10 cellular contexts compared by ENCODE assay signal in the genomic region with DNA sequence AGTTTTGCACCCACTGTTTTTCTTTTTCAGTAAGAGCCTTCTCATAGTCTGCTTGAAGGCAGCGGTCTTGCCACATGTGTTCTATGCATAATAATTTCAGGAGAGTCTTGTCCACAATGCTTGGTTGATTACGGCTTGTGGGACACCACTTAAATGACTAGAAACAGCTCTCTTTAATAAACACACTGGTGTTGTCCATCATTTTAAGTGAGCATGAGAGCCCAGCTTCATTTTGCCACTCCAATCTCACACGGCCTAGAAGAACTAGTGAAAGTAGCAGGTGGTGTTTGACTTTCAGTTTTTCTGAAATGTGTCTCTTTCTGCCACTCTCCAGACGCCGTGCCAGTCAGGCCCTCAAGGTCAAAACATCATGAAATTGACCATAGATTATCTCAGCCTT.
A peak's percentile ranks its signal among the peaks of the same experiment; 100 is the strongest.
DNase-seq lines count a peak whose midpoint lies in the region; ATAC-seq and TF ChIP-seq lines count a peak whose summit lies in the region.
"Had no signal": no experiment of that assay in that cellular context is flagged by ENCODE, and none has a peak within 500 bp of the region (broad histone marks: within the 10 kb centered on the region; RNA-seq: fewer than 3 reads in every experiment).

No MANE protein-coding gene starts in this region.

- peak overlapping the region; percentile 81 to 89 (median 89) for H3K27ac Mint-ChIP-seq in IgD-negative memory B cell

- H3K9me3 ChIP-seq in thyroid gland, result no peaks in the 10 kb centered on the region
- no peaks in the 10 kb centered on the region for H3K9me3 ChIP-seq in left lung
- H3K9me3 ChIP-seq: A549 had no signal

- peak in 1 of 2 donors; percentile 8 for TF ChIP-seq POLR2A in thyroid gland (IDR thresholded peaks at IDR 0.05)

- H3K9me3 Mint-ChIP-seq in activated T-cell treated with anti-CD3 and anti-CD28 coated beads, Interleukin-2, amount 50 U/mL, for 4 hours, result no peaks in the 10 kb centered on the region
- H3K9me3 Mint-ChIP-seq in IgD-negative memory B cell, result peaks cover 0 to 5% (median 0%) of the 10 kb centered on the region in 3 donors

- H3K4me3 Mint-ChIP-seq in activated T-cell treated with anti-CD3 and anti-CD28 coated beads, Interleukin-2, amount 50 U/mL, for 4 hours, result peak overlapping the region; percentile 10
- H3K4me3 Mint-ChIP-seq in IgD-negative memory B cell, result peak overlapping the region; percentile 31 to 81 (median 78)

- peaks cover 8 to 9% of the 10 kb centered on the region in 2 donors for H3K4me1 ChIP-seq in thyroid gland
- no peaks in the 10 kb centered on the region for H3K4me1 ChIP-seq in left lung
- H3K4me1 ChIP-seq: A549 had no signal

- TF ChIP-seq CTCF in thyroid gland (IDR thresholded peaks at IDR 0.05) (peak in 1 of 6 experiments; percentile 19), left lung (IDR thresholded peaks at IDR 0.05) (no peak)

- H3K4me1 Mint-ChIP-seq in activated T-cell treated with anti-CD3 and anti-CD28 coated beads, Interleukin-2, amount 50 U/mL, for 4 hours (ENCODE audit: low read depth), result peaks cover 39% of the 10 kb centered on the region
- H3K4me1 Mint-ChIP-seq in IgD-negative memory B cell, result peaks cover 47 to 55% (median 50%) of the 10 kb centered on the region in 3 donors

- intact Hi-C loops in thyroid gland (cut with DNase I), result no loop called here
- intact Hi-C loops in left lung (cut with DNase I), result no loop called here

- no peak for DNase-seq in activated T-cell treated with anti-CD3 and anti-CD28 coated beads, Interleukin-2, amount 50 U/mL, for 4 hours
- no peak for DNase-seq in activated T-cell treated with anti-CD3 and anti-CD28 coated beads for 4 hours
- DNase-seq in thyroid gland, result peak; percentile 50 to 56
- no peak for DNase-seq in activated CD4-positive, CD25-positive, alpha-beta regulatory T cell treated with anti-CD3 and anti-CD28 coated beads, Interleukin-2, amount 50 U/mL, for 72 hours
- DNase-seq in left lung, result no peak
- no peak for DNase-seq in HUDEP-2 (lab: John Stamatoyannopoulos, UW; ENCODE audit: unreplicated experiment in 76 of 76)
- DNase-seq: substantia nigra had no signal

- H3K36me3 ChIP-seq in thyroid gland, result no peaks in the 10 kb centered on the region
- H3K36me3 ChIP-seq in left lung, result no peaks in the 10 kb centered on the region

- no peak for ATAC-seq in activated T-cell treated with anti-CD3 and anti-CD28 coated beads, Interleukin-2, amount 50 U/mL, for 4 hours
- ATAC-seq in HG02798 (IDR thresholded peaks at IDR 0.05; ENCODE audit: poor library complexity, unreplicated experiment) (peak; percentile 72), left lung (no peak)
- ATAC-seq: A549 had no signal

- WGBS in thyroid gland, 2 donors, result 43 to 46% methylated on average over 5 of the region's 5 CpGs

- H3K27me3 ChIP-seq in thyroid gland, result no peaks in the 10 kb centered on the region
- no peaks in the 10 kb centered on the region for H3K27me3 ChIP-seq in left lung

- H3K27ac ChIP-seq in thyroid gland, result peak overlapping the region in 1 of 3 donors; percentile 31
- H3K27ac ChIP-seq in left lung, result no peak overlapping the region
- H3K27ac ChIP-seq: A549 had no signal

- H3K36me3 Mint-ChIP-seq in activated T-cell treated with anti-CD3 and anti-CD28 coated beads, Interleukin-2, amount 50 U/mL, for 4 hours (ENCODE audit: insufficient read depth), result peaks cover 17% of the 10 kb centered on the region
- H3K36me3 Mint-ChIP-seq in IgD-negative memory B cell, result peaks cover 4% of the 10 kb centered on the region

- no peaks in the 10 kb centered on the region for H3K27me3 Mint-ChIP-seq in activated T-cell treated with anti-CD3 and anti-CD28 coated beads, Interleukin-2, amount 50 U/mL, for 4 hours (ENCODE audit: low read depth)
- H3K27me3 Mint-ChIP-seq in IgD-negative memory B cell, result no peaks in the 10 kb centered on the region

- H3K4me3 ChIP-seq in thyroid gland (replicated peaks in 1 of 3) (no peak overlapping the region), left lung (no peak overlapping the region)
- H3K4me3 ChIP-seq: A549 had no signal

Comparison
In these comparisons a context has a peak if more than half of its experiments do, and no peak if none do; other contexts are left out.
1. DNase-seq: peak in thyroid gland (2 of 2); none in activated T-cell treated with anti-CD3 and anti-CD28 coated beads, Interleukin-2, amount 50 U/mL, for 4 hours (single experiment), activated T-cell treated with anti-CD3 and anti-CD28 coated beads for 4 hours (single experiment), activated CD4-positive, CD25-positive, alpha-beta regulatory T cell treated with anti-CD3 and anti-CD28 coated beads, Interleukin-2, amount 50 U/mL, for 72 hours (single experiment), left lung (0 of 2) and HUDEP-2 (0 of 76).